In genomic region chr7:27737178-27737577, GRCh38 we compare ENCODE assay signal across 1 cellular context.
TF ChIP-seq lines count a peak whose summit lies in the region.

No MANE protein-coding gene starts in this region.

TF ChIP-seq in K562, 482 proteins besides CTCF, POLR2A, EP300 and RAD21:
- TF ChIP-seq ZNF316 (IDR thresholded peaks at IDR 0.05) (peak; percentile 92), MAFF (IDR thresholded peaks at IDR 0.05; ENCODE audit: low read length) (peak; percentile 43; the same call in 1 of the 2 replicates), CBFA2T3 (IDR thresholded peaks at IDR 0.05) (no peak), MAFK (IDR thresholded peaks at IDR 0.05; ENCODE audit: low read length) (0 out of 2 replicates have a peak, but pooled peaks have one; percentile 34), C11orf30 (IDR thresholded peaks at IDR 0.05; ENCODE audit: low read depth) (peak; percentile 81), MAFG (tag; conservative IDR thresholded peaks at IDR 0.05) (peak; percentile 59)
- TF ChIP-seq, protein P1, sequence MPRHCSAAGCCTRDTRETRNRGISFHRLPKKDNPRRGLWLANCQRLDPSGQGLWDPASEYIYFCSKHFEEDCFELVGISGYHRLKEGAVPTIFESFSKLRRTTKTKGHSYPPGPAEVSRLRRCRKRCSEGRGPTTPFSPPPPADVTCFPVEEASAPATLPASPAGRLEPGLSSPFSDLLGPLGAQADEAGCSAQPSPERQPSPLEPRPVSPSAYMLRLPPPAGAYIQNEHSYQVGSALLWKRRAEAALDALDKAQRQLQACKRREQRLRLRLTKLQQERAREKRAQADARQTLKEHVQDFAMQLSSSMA (CRISPR knock-in tag; IDR thresholded peaks at IDR 0.05): no peak
